ENCODE assay signal across 9 cellular contexts in the genomic region with DNA sequence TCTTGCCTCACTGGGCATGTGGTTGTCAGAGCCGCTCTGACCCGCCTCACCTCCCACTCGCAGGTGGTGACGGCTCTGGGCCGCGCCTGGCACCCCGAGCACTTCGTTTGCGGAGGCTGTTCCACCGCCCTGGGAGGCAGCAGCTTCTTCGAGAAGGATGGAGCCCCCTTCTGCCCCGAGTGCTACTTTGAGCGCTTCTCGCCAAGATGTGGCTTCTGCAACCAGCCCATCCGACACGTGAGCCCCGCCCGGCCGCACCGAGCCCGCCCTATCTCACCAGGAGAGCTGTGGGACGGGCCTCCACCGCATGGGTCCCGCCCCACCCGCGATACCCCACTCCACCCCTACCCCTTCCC. TPM values are rescaled to one million over a fixed set of nuclear protein-coding genes. Genes with fewer than 3 reads are reported as not detected.
DNase-seq lines count a peak whose midpoint lies in the region; ATAC-seq and TF ChIP-seq lines count a peak whose summit lies in the region.
"Had no signal": no experiment of that assay in that cellular context is flagged by ENCODE, and none has a peak within 500 bp of the region (broad histone marks: within the 10 kb centered on the region; RNA-seq: fewer than 3 reads in every experiment).

No MANE protein-coding gene starts in this region.

- H3K4me1 ChIP-seq in ES-I3 (ENCODE audit: insufficient read depth, low read length) (peaks cover 6% of the 10 kb centered on the region; the same call in 1 of the 2 replicates), Peyer's patch (peaks cover 0 to 78% (median 13%) of the 10 kb centered on the region in 4 donors)

- H3K27me3 Mint-ChIP-seq in glutamatergic neuron (ENCODE audit: unreplicated experiment) = peaks cover 27% of the 10 kb centered on the region
- H3K27me3 Mint-ChIP-seq in progenitor cell of endocrine pancreas = peaks cover 63% of the 10 kb centered on the region

- H3K4me3 Mint-ChIP-seq in glutamatergic neuron (ENCODE audit: unreplicated experiment) (peak overlapping the region; percentile 78), progenitor cell of endocrine pancreas (ENCODE audit: low read depth) (peak overlapping the region; percentile 71)

- H3K9me3 ChIP-seq in ES-I3 (ENCODE audit: control insufficient read depth, insufficient read depth, low read length) (no peaks in the 10 kb centered on the region; the same call in 1 of the 2 replicates), Peyer's patch (no peaks in the 10 kb centered on the region)

- H3K27ac Mint-ChIP-seq in glutamatergic neuron (ENCODE audit: unreplicated experiment) (no peak overlapping the region), progenitor cell of endocrine pancreas (no peak overlapping the region)

- no peak for TF ChIP-seq CTCF in Peyer's patch (IDR thresholded peaks at IDR 0.05)
- no peak for TF ChIP-seq CTCF in glutamatergic neuron (IDR thresholded peaks at IDR 0.05; ENCODE audit: partially characterized antibody, unreplicated experiment)
- TF ChIP-seq CTCF in progenitor cell of endocrine pancreas (IDR thresholded peaks at IDR 0.05; ENCODE audit: unreplicated experiment) = no peak

- H3K36me3 ChIP-seq in ES-I3 (ENCODE audit: insufficient read depth, low read length) = no peaks in the 10 kb centered on the region
- H3K36me3 ChIP-seq in Peyer's patch = peaks cover 0 to 4% (median 0%) of the 10 kb centered on the region in 3 donors

- DNase-seq in Peyer's patch = peak in 2 of 3 donors; percentile 70 to 79
- DNase-seq in glutamatergic neuron = no peak
- no peak for DNase-seq in progenitor cell of endocrine pancreas (ENCODE audit: low spot score, unreplicated experiment)
- DNase-seq in NCI-H1048 (lab: John Stamatoyannopoulos, UW) = no peak
- DNase-seq in NCI-H2196 (lab: John Stamatoyannopoulos, UW; ENCODE audit: unreplicated experiment) = no peak
- DNase-seq: NCI-H146 had no signal

- no peak for TF ChIP-seq POLR2A in Peyer's patch (IDR thresholded peaks at IDR 0.05)

- H3K9me3 Mint-ChIP-seq in glutamatergic neuron (ENCODE audit: unreplicated experiment) (peaks cover 9% of the 10 kb centered on the region), progenitor cell of endocrine pancreas (ENCODE audit: low read depth) (no peaks in the 10 kb centered on the region)

- H3K27ac ChIP-seq in Peyer's patch = peak overlapping the region in 3 of 4 donors; percentile 88 to 99 (median 97)

- H3K9ac ChIP-seq in ES-I3 (ENCODE audit: low read depth, low read length) = peak overlapping the region; percentile 84; the same call in 1 of the 2 replicates

- H3K36me3 Mint-ChIP-seq in glutamatergic neuron (ENCODE audit: unreplicated experiment) = peaks cover 4% of the 10 kb centered on the region
- H3K36me3 Mint-ChIP-seq in progenitor cell of endocrine pancreas (ENCODE audit: insufficient read depth) = no peaks in the 10 kb centered on the region

- no peaks in the 10 kb centered on the region for H3K27me3 ChIP-seq in Peyer's patch

- H3K4me3 ChIP-seq in Peyer's patch = peak overlapping the region in 3 of 4 donors; percentile 49 to 72 (median 65)

- H3K4me1 Mint-ChIP-seq in glutamatergic neuron (ENCODE audit: low read depth, unreplicated experiment) (peaks cover 7% of the 10 kb centered on the region), progenitor cell of endocrine pancreas (ENCODE audit: low read depth) (peaks cover 17% of the 10 kb centered on the region)

- ATAC-seq in HG03196 (IDR thresholded peaks at IDR 0.05; ENCODE audit: unreplicated experiment) (no peak), HG02938 (IDR thresholded peaks at IDR 0.05; ENCODE audit: unreplicated experiment) (no peak)

RNA-seq across cellular contexts. Expression of a gene that starts 4.0 kb away (rescaled TPM):
- 10 to 100 TPM in 3 of 4 donors, 1 to 10 TPM in 1; 6.0 to 45.4 (median 18.2) TPM for total RNA-seq in Peyer's patch
- total RNA-seq in glutamatergic neuron (ENCODE audit: unreplicated experiment) = 19.2 TPM
- total RNA-seq in progenitor cell of endocrine pancreas = 4.5 and 5.0 TPM in 2 replicates

RNA-seq across cellular contexts. Expression of a gene that starts 7.0 kb away (rescaled TPM):
- 1 to 10 TPM in 2 of 4 donors, under 1 TPM in 1, not detected in 1; 0.94 to 5.4 (median 2.4) TPM for total RNA-seq in Peyer's patch
- not detected for total RNA-seq in glutamatergic neuron (ENCODE audit: unreplicated experiment)
- 0.29 and 0.62 TPM in 2 replicates for total RNA-seq in progenitor cell of endocrine pancreas

RNA-seq across cellular contexts. Expression of a gene that starts 16.6 kb away (rescaled TPM):
- total RNA-seq in Peyer's patch (10 to 100 TPM; 12.4 to 20.4 (median 17.6) TPM), glutamatergic neuron (ENCODE audit: unreplicated experiment) (15.8 TPM), progenitor cell of endocrine pancreas (14.6 and 14.8 TPM in 2 replicates)

RNA-seq across cellular contexts. Expression of a gene that starts 32.3 kb away (rescaled TPM):
- total RNA-seq in Peyer's patch (100 to 1,000 TPM in 3 of 4 donors, 10 to 100 TPM in 1; 65.2 to 124 (median 110) TPM), glutamatergic neuron (ENCODE audit: unreplicated experiment) (48.7 TPM), progenitor cell of endocrine pancreas (65.1 and 65.7 TPM in 2 replicates)

RNA-seq across cellular contexts. Expression of a gene that starts 33.3 kb away (rescaled TPM):
- total RNA-seq in Peyer's patch = 1 to 10 TPM in 1 of 4 donors, under 1 TPM in 1, not detected in 2; 0.47 to 1.3 TPM
- total RNA-seq in glutamatergic neuron (ENCODE audit: unreplicated experiment) = 1.1 TPM
- total RNA-seq in progenitor cell of endocrine pancreas = 1.2 and 1.4 TPM in 2 replicates

Comparison
In these comparisons a context has a peak if more than half of its experiments do, and no peak if none do; other contexts are left out.
1. DNase-seq: peak in Peyer's patch (2 of 3); none in glutamatergic neuron (single experiment), progenitor cell of endocrine pancreas (single experiment), NCI-H1048 (single experiment) and NCI-H2196 (single experiment).